12 cellular contexts compared by ENCODE assay signal in the genomic region with DNA sequence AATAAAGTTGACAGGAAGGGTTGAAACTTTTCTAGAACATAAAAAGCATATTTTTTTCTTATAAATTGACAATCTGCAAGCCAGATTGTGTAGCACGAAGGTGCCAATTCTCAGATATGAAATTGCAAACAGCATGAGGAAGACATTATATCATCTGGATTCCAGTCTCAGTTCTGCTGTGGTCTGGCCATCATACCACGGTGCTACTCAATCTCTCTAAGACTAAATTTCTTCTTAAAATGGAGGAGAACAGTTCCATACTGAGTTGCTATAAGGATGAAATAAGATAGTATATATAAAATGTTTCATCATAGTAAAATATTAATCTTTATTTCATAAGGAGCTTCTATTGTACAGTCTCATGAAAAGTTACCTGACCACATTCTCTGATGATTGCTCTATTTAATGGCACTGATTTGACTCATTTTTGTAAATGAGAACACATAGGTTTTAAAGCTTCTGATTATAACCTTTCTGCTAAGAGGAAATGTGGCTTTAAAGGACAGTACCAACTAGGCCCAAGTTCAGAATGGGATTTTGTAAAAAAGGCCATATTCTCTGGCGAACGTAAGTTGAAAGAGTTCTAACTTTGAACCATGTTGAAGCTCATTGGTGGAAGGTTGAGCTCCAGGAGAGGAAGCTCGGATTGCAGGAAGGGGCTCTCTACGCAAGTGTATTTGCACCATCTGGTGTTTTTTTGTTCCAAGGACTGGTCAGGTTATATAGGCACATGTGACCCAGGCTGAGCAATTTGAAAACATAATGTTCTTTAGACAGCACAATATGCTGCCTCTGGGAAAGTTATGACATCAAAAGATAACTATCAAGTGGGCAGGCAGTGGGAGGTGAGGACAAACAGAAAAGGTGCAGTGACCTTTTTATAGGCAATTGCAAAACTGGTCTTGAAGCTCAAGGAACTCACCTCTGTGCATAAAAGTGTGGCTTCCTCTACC.
DNase-seq lines count a peak whose midpoint lies in the region; ATAC-seq and TF ChIP-seq lines count a peak whose summit lies in the region.
"Had no signal": no experiment of that assay in that cellular context is flagged by ENCODE, and none has a peak within 500 bp of the region (broad histone marks: within the 10 kb centered on the region; RNA-seq: fewer than 3 reads in every experiment).

No MANE protein-coding gene starts in this region.

- no peaks in the 10 kb centered on the region for H3K27me3 ChIP-seq in SJCRH30
- H3K27me3 ChIP-seq in left ventricle myocardium inferior (ENCODE audit: low read depth), result no peaks in the 10 kb centered on the region
- H3K27me3 ChIP-seq in skeletal muscle satellite cell (ENCODE audit: control insufficient read depth, insufficient read depth, low read length), result no peaks in the 10 kb centered on the region

- ATAC-seq in HG03108 (IDR thresholded peaks at IDR 0.05; ENCODE audit: unreplicated experiment), result no peak

- no peak for TF ChIP-seq CTCF in left ventricle myocardium inferior (IDR thresholded peaks at IDR 0.05; ENCODE audit: borderline replicate concordance)

- intact Hi-C loops in left ventricle myocardium inferior (cut with micrococcal nuclease), result no loop called here

- H3K9ac ChIP-seq in skeletal muscle satellite cell (ENCODE audit: low read depth, low read length), result peak overlapping the region; percentile 49

- H3K4me2 ChIP-seq in skeletal muscle satellite cell (ENCODE audit: low read length), result no peak overlapping the region

- H3K9me3 ChIP-seq in SJCRH30 (replicated peaks) (no peaks in the 10 kb centered on the region), left ventricle myocardium inferior (replicated peaks) (no peaks in the 10 kb centered on the region), skeletal muscle satellite cell (replicated peaks; ENCODE audit: low read length) (no peaks in the 10 kb centered on the region)

- no peak overlapping the region for H3K4me3 ChIP-seq in SJCRH30
- no peak overlapping the region for H3K4me3 ChIP-seq in left ventricle myocardium inferior
- no peak overlapping the region for H3K4me3 ChIP-seq in skeletal muscle satellite cell (ENCODE audit: low read length)
- H3K4me3 ChIP-seq: lung had no signal

- H3K4me1 ChIP-seq in SJCRH30 (peaks cover 25% of the 10 kb centered on the region), left ventricle myocardium inferior (peaks cover 31% of the 10 kb centered on the region), skeletal muscle satellite cell (ENCODE audit: control insufficient read depth, insufficient read depth, low read length) (peaks cover 25% of the 10 kb centered on the region)

- DNase-seq in HPDE6-E6E7 (ENCODE audit: extremely low spot score) (peak; percentile 21), SJCRH30 (no peak), left ventricle myocardium inferior (no peak), amniotic stem cell (lab: John Stamatoyannopoulos, UW) (no peak), NCI-H1105 treated with DMSO at 0.1 percent for 48 hours (lab: John Stamatoyannopoulos, UW) (no peak)
- no peak for DNase-seq in stimulated activated naive CD4-positive, alpha-beta T cell treated with Interleukin-2 at 50 U/mL for 16 hours (lab: John Stamatoyannopoulos, UW)
- DNase-seq: activated naive CD8-positive, alpha-beta T cell treated with anti-CD3 and anti-CD28 coated beads, Interleukin-2, amount 10 ng/mL, durations not matched to agents 7 days and 5 days; erythroblast; NCI-H1436 had no signal

- H3K27ac ChIP-seq in SJCRH30 (peak overlapping the region; percentile 31), left ventricle myocardium inferior (replicated peaks) (peak overlapping the region; percentile 67)

- H3K36me3 ChIP-seq in SJCRH30, result no peaks in the 10 kb centered on the region
- H3K36me3 ChIP-seq in left ventricle myocardium inferior, result no peaks in the 10 kb centered on the region
- H3K36me3 ChIP-seq in skeletal muscle satellite cell (ENCODE audit: insufficient read depth, low read length), result no peaks in the 10 kb centered on the region
